8 cellular contexts compared by ENCODE assay signal in genomic region chr5:134738133-134738962, GRCh38. TPM values are rescaled to one million over a fixed set of nuclear protein-coding genes. Genes with fewer than 3 reads are reported as not detected.
A peak's percentile ranks its signal among the peaks of the same experiment; 100 is the strongest.
DNase-seq lines count a peak whose midpoint lies in the region; ATAC-seq and TF ChIP-seq lines count a peak whose summit lies in the region.

CAMLG (plus strand) TSS chr5:134738548; CDS start chr5:134738621, 73 bp downstream.

- peak; percentile 97 for ATAC-seq in effector memory CD8-positive, alpha-beta T cell (replicated peaks)
- peak; percentile 96 for ATAC-seq in memory B cell (ENCODE audit: low read depth)

- no peaks in the 10 kb centered on the region for H3K9me3 Mint-ChIP-seq in effector memory CD8-positive, alpha-beta T cell
- H3K9me3 Mint-ChIP-seq in memory B cell, result no peaks in the 10 kb centered on the region

- H3K27me3 Mint-ChIP-seq in effector memory CD8-positive, alpha-beta T cell, result no peaks in the 10 kb centered on the region
- no peaks in the 10 kb centered on the region for H3K27me3 Mint-ChIP-seq in memory B cell

- peaks cover 10% of the 10 kb centered on the region for H3K36me3 Mint-ChIP-seq in effector memory CD8-positive, alpha-beta T cell (ENCODE audit: insufficient read depth)
- peaks cover 3% of the 10 kb centered on the region for H3K36me3 Mint-ChIP-seq in memory B cell

- peak; percentile 62 for TF ChIP-seq CTCF in GM20000 (IDR thresholded peaks at IDR 0.05; ENCODE audit: extremely low read depth, missing control alignments)

- peak; percentile 98 for DNase-seq in COR-L47 (lab: John Stamatoyannopoulos, UW)
- peak; percentile 91 for DNase-seq in GM20000 (ENCODE audit: low spot score)
- peak; percentile 98 for DNase-seq in HT-29 (ENCODE audit: low spot score)
- DNase-seq in NOMO-1 (lab: John Stamatoyannopoulos, UW; ENCODE audit: unreplicated experiment in 2 of 2), result peak; percentile 97 to 99
- peak; percentile 94 to 96 for DNase-seq in activated CD8-positive, alpha-beta memory T cell treated with anti-CD3 and anti-CD28 coated beads for 4 hours (ENCODE audit: low read depth in 2 of 2)
- DNase-seq in effector memory CD8-positive, alpha-beta T cell, result peak; percentile 97 to 98 (median 97)
- peak; percentile 95 for DNase-seq in memory B cell (ENCODE audit: low spot score in 2 of 2)
- DNase-seq in stimulated activated CD8-positive, alpha-beta memory T cell treated with anti-CD3 and anti-CD28 coated beads, Interleukin-12 subunit alpha, Interleukin-12 subunit beta, amount 100 ng/mL, for 24 hours (ENCODE audit: extremely low read depth), result peak; percentile 91

- peaks cover 22 to 24% of the 10 kb centered on the region in 2 donors for H3K4me1 Mint-ChIP-seq in effector memory CD8-positive, alpha-beta T cell (ENCODE audit: low read depth in 2 of 2)
- peaks cover 8% of the 10 kb centered on the region for H3K4me1 Mint-ChIP-seq in memory B cell

- H3K4me3 Mint-ChIP-seq in effector memory CD8-positive, alpha-beta T cell, result peak within 1 kb of the TSS; percentile 94 to 99
- peak within 1 kb of the TSS; percentile 98 for H3K4me3 Mint-ChIP-seq in memory B cell

- peak within 1 kb of the TSS; percentile 91 to 96 for H3K27ac Mint-ChIP-seq in effector memory CD8-positive, alpha-beta T cell
- H3K27ac Mint-ChIP-seq in memory B cell, result peak within 1 kb of the TSS; percentile 94

RNA-seq across cellular contexts. Expression of gene CAMLG, which starts in this region (rescaled TPM):
- total RNA-seq in HT-29 (2014; rRNA removed; shearing (Covaris generic)), result 19.7 and 23.9 TPM in 2 replicates

Comparison
In these comparisons a context has a peak if more than half of its experiments do, and no peak if none do; other contexts are left out.
1. Peak in every context shown above with its lines: DNase-seq and ATAC-seq.